ENCODE assay signal across 9 cellular contexts in the genomic region with DNA sequence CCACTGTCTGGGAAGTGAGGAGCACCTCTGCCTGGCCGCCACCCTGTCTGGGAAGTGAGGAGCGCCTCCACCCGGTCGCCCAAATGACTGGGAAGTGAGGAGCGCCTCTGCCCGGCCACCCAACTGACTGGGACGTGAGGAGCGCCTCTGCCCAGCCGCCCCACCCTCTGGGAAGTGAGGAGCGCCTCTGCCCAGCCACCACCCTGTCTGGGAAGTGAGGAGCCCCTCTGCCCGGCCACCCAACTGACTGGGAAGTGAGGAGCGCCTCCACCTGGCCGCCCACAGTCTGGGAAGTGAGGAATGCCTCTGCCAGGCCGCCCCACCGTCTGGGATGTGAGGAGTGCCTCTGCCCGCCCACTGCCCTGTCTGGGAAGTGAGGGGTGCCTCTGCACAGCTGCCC. TPM values are rescaled to one million over a fixed set of nuclear protein-coding genes. Genes with fewer than 3 reads are reported as not detected.
"Had no signal": no experiment of that assay in that cellular context is flagged by ENCODE, and none has a peak within 500 bp of the region (broad histone marks: within the 10 kb centered on the region; RNA-seq: fewer than 3 reads in every experiment).

No MANE protein-coding gene starts in this region.

- H3K4me3 ChIP-seq: K562 had no signal

- ATAC-seq: HepG2, K562 had no signal

- H3K27ac ChIP-seq: HL-60 had no signal

- DNase-seq: IMR-90, KBM-7 had no signal

- FAIRE-seq: HepG2, HTR-8/SVneo, K562 had no signal

RNA-seq across cellular contexts. Expression of a gene that starts 32.9 kb away (rescaled TPM):
- total RNA-seq: HepG2, HT-29, HT1080, IMR-90, K562 had no signal
- polyA plus RNA-seq: HepG2, IgD-negative memory B cell, IMR-90 had no signal
